In the genomic region with DNA sequence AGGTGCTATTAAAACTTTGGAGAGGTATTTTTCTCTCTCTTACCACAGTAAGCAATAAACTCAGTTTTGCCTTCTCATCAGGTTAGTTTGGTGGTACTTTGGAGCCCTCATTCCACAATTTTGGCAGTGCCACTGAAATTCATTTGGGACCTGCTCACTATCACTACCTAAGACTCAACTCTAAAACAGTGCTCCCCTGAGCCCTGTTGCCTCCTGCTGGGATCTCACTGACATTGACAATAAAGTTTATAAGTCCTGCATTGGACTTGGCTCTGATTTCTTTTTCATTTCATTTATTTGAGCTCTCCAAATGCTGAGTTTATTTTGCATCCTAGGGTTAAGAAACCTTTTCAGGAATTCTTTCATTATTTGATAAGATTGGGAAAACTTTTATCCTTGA, we compare ENCODE assay signal across 23 cellular contexts.
A peak's percentile ranks its signal among the peaks of the same experiment; 100 is the strongest.
DNase-seq lines count a peak whose midpoint lies in the region; ATAC-seq, FAIRE-seq and TF ChIP-seq lines count a peak whose summit lies in the region.
"Had no signal": no experiment of that assay in that cellular context is flagged by ENCODE, and none has a peak within 500 bp of the region (broad histone marks: within the 10 kb centered on the region; RNA-seq: fewer than 3 reads in every experiment).

No MANE protein-coding gene starts in this region.

- DNase-seq in DMS53 (lab: John Stamatoyannopoulos, UW) (peak; percentile 35), DMS53 treated with DMSO at 0.1 percent for 48 hours (lab: John Stamatoyannopoulos, UW; ENCODE audit: unreplicated experiment) (no peak), dermis blood vessel endothelial cell (peak; percentile 21), keratinocyte (ENCODE audit: low read depth, low spot score) (no peak), GM13977 (ENCODE audit: low spot score) (no peak)
- DNase-seq: CD4-positive, CD25-positive, alpha-beta regulatory T cell; H9; Kasumi-1; MM.1S; NCI-H1694 treated with DMSO at 0.1 percent for 48 hours; NCI-H2081; NCI-H2227 treated with DMSO at 0.1 percent for 48 hours; NCI-H526 treated with DMSO at 0.1 percent for 48 hours; SHP77 treated with DMSO at 0.1 percent for 48 hours had no signal

- H3K27ac ChIP-seq in keratinocyte (ENCODE audit: control insufficient read depth, insufficient read depth, low read length) = no peak overlapping the region
- H3K27ac ChIP-seq: 22Rv1 had no signal

- dilution Hi-C loops in keratinocyte (cut with MboI; ENCODE audit: extremely low pct_ligation_motif_present, low sequenced_read_pairs) = no loop called here

- no peaks in the 10 kb centered on the region for H4K20me1 ChIP-seq in keratinocyte (ENCODE audit: control insufficient read depth, extremely low read depth, insufficient read depth, low read length)

- H2AFZ ChIP-seq in keratinocyte (ENCODE audit: control insufficient read depth, low read length) = no peak overlapping the region
- H2AFZ ChIP-seq: GM23338 had no signal

- no peak overlapping the region for H3K4me3 ChIP-seq in keratinocyte (ENCODE audit: control insufficient read depth in 2 of 3, extremely low read depth in 1 of 3, insufficient read depth in 2 of 3, low read depth in 1 of 3, low read length in 3 of 3)
- H3K4me3 ChIP-seq: GM23338, K562 had no signal

- peaks cover 3% of the 10 kb centered on the region for H3K4me1 ChIP-seq in keratinocyte (ENCODE audit: control insufficient read depth, extremely low read depth, insufficient read depth, low read length)

- in situ Hi-C loops in GM13977 (cut with MboI; ENCODE audit: low pct_unique_long_range_greater_than_20kb, low sequenced_read_pairs, unreplicated experiment) = no loop called here

- ATAC-seq in HG03571 (IDR thresholded peaks at IDR 0.05; ENCODE audit: unreplicated experiment) (no peak), HG03097 (IDR thresholded peaks at IDR 0.05; ENCODE audit: low FRiP score, unreplicated experiment) (no peak)
- ATAC-seq: GM23338, K562, Panc1 had no signal

- no peak for FAIRE-seq in keratinocyte (lab: Jason Lieb, UNC)
- FAIRE-seq: D721Med, G401.6, HTR-8/SVneo, K562 had no signal

- TF ChIP-seq CTCF in keratinocyte (optimal IDR thresholded peaks at IDR 0.05 in 1 of 3, IDR thresholded peaks at IDR 0.05 in 1 of 3, conservative IDR thresholded peaks at IDR 0.05 in 1 of 3; ENCODE audit: extremely low read depth in 1 of 3, insufficient read depth in 2 of 3, low read length in 3 of 3) (peak in 2 of 3 experiments; percentile 15 to 16), GM13977 (IDR thresholded peaks at IDR 0.05; ENCODE audit: extremely low read depth, insufficient read depth, missing control alignments) (no peak)

- no peaks in the 10 kb centered on the region for H3K79me2 ChIP-seq in keratinocyte (ENCODE audit: control insufficient read depth, insufficient read depth, low read length)

- H3K4me2 ChIP-seq in keratinocyte (ENCODE audit: control insufficient read depth, extremely low read depth, insufficient read depth, low read depth, low read length) = no peak overlapping the region
- H3K4me2 ChIP-seq: GM23338 had no signal

- no peaks in the 10 kb centered on the region for H3K9me1 ChIP-seq in keratinocyte (ENCODE audit: control insufficient read depth, extremely low read depth, insufficient read depth, low read length)

- no peaks in the 10 kb centered on the region for H3K36me3 ChIP-seq in keratinocyte (ENCODE audit: control insufficient read depth in 2 of 2, extremely low read depth in 1 of 2, insufficient read depth in 2 of 2, low read length in 2 of 2)

- no peaks in the 10 kb centered on the region for H3K9me3 ChIP-seq in keratinocyte (ENCODE audit: control insufficient read depth, low read depth, low read length)

- no peak overlapping the region for H3K9ac ChIP-seq in keratinocyte (ENCODE audit: control insufficient read depth, extremely low read depth, insufficient read depth, low read length)

- H3K27me3 ChIP-seq in keratinocyte (ENCODE audit: control insufficient read depth, extremely low read depth, insufficient read depth, low read length) = peaks cover 5% of the 10 kb centered on the region

Comparison
In these comparisons a context has a peak if more than half of its experiments do, and no peak if none do; other contexts are left out.
1. DNase-seq: peak in DMS53 (single experiment) and dermis blood vessel endothelial cell (single experiment); none in DMS53 treated with DMSO at 0.1 percent for 48 hours (single experiment), keratinocyte (single experiment) and GM13977 (single experiment).